ENCODE assay signal across 36 cellular contexts in the genomic region with DNA sequence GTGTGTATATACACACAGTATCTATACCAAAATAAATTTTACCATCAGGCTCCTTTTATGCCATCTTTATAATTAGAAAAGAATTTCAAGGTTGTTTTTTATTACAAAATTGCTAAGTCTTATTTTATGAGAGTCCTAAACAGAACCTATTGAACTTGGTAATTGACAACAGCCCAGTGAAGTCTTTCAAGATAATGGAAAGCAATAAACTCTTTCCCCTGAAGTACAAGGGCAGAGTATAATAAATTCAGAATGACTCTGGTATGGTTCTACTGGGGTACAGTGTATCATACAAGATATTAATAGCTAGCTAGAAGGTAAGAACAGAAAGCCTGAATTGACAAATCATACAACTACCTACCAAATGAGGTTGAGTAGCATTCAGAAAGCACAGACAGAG. TPM values are rescaled to one million over a fixed set of nuclear protein-coding genes. Genes with fewer than 3 reads are reported as not detected.
"Had no signal": no experiment of that assay in that cellular context is flagged by ENCODE, and none has a peak within 500 bp of the region (broad histone marks: within the 10 kb centered on the region; RNA-seq: fewer than 3 reads in every experiment).

No MANE protein-coding gene starts in this region.

- H3K9me3 ChIP-seq: Peyer's patch had no signal

- H3K27me3 ChIP-seq: brain microvascular endothelial cell, Peyer's patch had no signal

- DNase-seq: activated B cell treated with CpG ODN at 0.5 μM for 24 hours; activated CD4-positive, alpha-beta memory T cell treated with anti-CD3 and anti-CD28 coated beads for 36 hours; activated CD4-positive, alpha-beta T cell treated with anti-CD3 and anti-CD28 coated beads for 4 hours; activated CD4-positive, alpha-beta T cell treated with anti-CD3 and anti-CD28 coated beads, Interleukin-2, amount 50 U/mL, for 1 hour; activated CD4-positive, CD25-positive, alpha-beta regulatory T cell treated with anti-CD3 and anti-CD28 coated beads, Interleukin-2, amount 50 U/mL, for 72 hours; activated CD8-positive, alpha-beta memory T cell treated with anti-CD3 and anti-CD28 coated beads, Interleukin-2, amount 50 U/mL, for 4 hours; activated naive CD4-positive, alpha-beta T cell treated with anti-CD3 and anti-CD28 coated beads, Interleukin-2, amount 10 ng/mL, durations not matched to agents 7 days and 5 days; activated naive CD8-positive, alpha-beta T cell treated with anti-CD3 and anti-CD28 coated beads, Interleukin-2, amount 50 U/mL, for 24 hours; activated T-cell treated with anti-CD3 and anti-CD28 coated beads for 4 hours; activated T-cell treated with anti-CD3 and anti-CD28 coated beads, Interleukin-2, amount 50 U/mL, for 4 hours; aorta; brain microvascular endothelial cell; Karpas-422; KBM-7; MM.1S; MV-4-11; NCI-H1092; NCI-H1436 treated with DMSO at 0.1 percent for 48 hours; NCI-H1694 treated with DMSO at 0.1 percent for 48 hours; NCI-H2029 treated with DMSO at 0.1 percent for 48 hours; NCI-H2107; NCI-H2171; NCI-H510A; NCI-H526; NCI-H748 treated with DMSO at 0.1 percent for 48 hours; NK-92 treated with Interleukin-12 subunit alpha and Interleukin-12 subunit beta, amount 100 ng/mL, for 24 hours; PC-3; Peyer's patch; RPMI8226; SIG-M5; T-cell; T-helper 2 cell; T-helper 9 cell had no signal

- H3K4me3 ChIP-seq: Peyer's patch had no signal

- ATAC-seq: activated naive CD8-positive, alpha-beta T cell treated with anti-CD3 and anti-CD28 coated beads, Interleukin-2, amount 50 U/mL, for 24 hours; activated T-cell treated with anti-CD3 and anti-CD28 coated beads, Interleukin-2, amount 50 U/mL, for 4 hours; PC-3; SK-N-SH treated with all-trans-retinoic acid at 6 μM for 48 hours; T-cell had no signal

- H3K4me1 ChIP-seq: Peyer's patch had no signal

- H3K27ac ChIP-seq: brain microvascular endothelial cell, VCaP had no signal

- H3K36me3 ChIP-seq: brain microvascular endothelial cell, Peyer's patch had no signal

RNA-seq across cellular contexts. Expression of a gene that starts 26.2 kb away (rescaled TPM):
- polyA plus RNA-seq: IgD-negative memory B cell had no signal
